8 cellular contexts compared by ENCODE assay signal in the genomic region with DNA sequence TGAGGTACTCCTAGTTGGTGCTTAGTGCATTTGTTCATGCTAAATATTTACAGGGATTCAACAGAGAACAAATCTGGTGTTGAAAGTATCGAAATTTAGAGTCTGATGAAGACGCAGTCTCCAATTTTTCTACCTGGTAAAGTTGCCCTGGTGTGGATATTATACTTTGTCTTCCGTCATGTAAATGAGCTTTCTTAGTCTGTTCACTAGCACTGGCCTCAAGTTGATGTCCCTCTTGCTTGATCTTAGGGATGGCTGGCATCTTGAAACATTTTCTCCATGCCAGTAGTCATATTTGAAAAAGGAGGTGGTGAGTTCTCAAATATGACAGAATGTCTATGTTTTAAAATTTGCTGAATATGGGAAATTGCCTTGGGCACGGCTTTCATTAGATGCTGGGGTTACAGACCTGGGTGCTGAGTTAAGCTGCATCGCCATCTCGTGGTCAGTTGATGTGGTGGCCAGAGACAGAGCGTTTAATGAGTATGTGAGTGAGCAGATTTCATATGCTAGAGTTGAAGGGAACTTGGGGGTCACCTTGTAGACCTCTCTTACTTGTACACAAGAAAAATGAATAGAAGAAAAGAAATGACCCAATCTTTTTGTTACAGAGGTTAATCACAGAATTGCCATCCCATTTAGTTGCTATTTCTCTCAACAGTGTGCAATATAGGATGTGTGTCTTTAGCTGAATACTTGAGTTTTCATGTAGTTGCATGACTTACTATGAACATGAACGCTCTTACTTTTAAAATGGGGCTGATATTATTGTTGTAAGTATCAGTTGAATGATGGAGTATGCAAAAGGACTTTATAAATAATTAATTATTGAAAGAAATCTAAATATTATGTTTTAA.
DNase-seq lines count a peak whose midpoint lies in the region; ATAC-seq and TF ChIP-seq lines count a peak whose summit lies in the region.

No MANE protein-coding gene starts in this region.

- H3K9me3 ChIP-seq in adrenal gland (replicated peaks in 1 of 3) (no peaks in the 10 kb centered on the region), heart left ventricle (no peaks in the 10 kb centered on the region), prostate gland (no peaks in the 10 kb centered on the region)

- TF ChIP-seq EP300 in Ishikawa (IDR thresholded peaks at IDR 0.05; ENCODE audit: borderline replicate concordance): no peak

- peak; percentile 85 for ATAC-seq in GM21737 (IDR thresholded peaks at IDR 0.05; ENCODE audit: unreplicated experiment)
- peak; percentile 71 to 96 (median 90) for ATAC-seq in heart left ventricle

- H3K4me1 ChIP-seq in adrenal gland (replicated peaks in 1 of 2): no peaks in the 10 kb centered on the region
- no peaks in the 10 kb centered on the region for H3K4me1 ChIP-seq in heart left ventricle
- H3K4me1 ChIP-seq in prostate gland (replicated peaks): no peaks in the 10 kb centered on the region

- no peak for TF ChIP-seq POLR2A in adrenal gland (IDR thresholded peaks at IDR 0.05)
- TF ChIP-seq POLR2A in heart left ventricle (IDR thresholded peaks at IDR 0.05): no peak
- no peak for TF ChIP-seq POLR2A in prostate gland (IDR thresholded peaks at IDR 0.05)

- TF ChIP-seq CTCF in GM10248 (IDR thresholded peaks at IDR 0.05; ENCODE audit: control extremely low read depth, extremely low read depth, low read depth, missing control alignments): peak; percentile 81
- TF ChIP-seq CTCF in adrenal gland (IDR thresholded peaks at IDR 0.05): peak; percentile 68 to 86 (median 80)
- peak; percentile 59 to 89 (median 78) for TF ChIP-seq CTCF in heart left ventricle (IDR thresholded peaks at IDR 0.05)
- TF ChIP-seq CTCF in prostate gland (IDR thresholded peaks at IDR 0.05): peak; percentile 58 to 81 (median 74)

- 21 to 32% (median 27%) methylated on average over 8 of the region's 8 CpGs for WGBS in adrenal gland, 4 donors
- 30 to 35% (median 31%) methylated on average over 8 of the region's 8 CpGs for WGBS in heart left ventricle, 4 donors
- 30% methylated on average over 8 of the region's 8 CpGs for WGBS in prostate gland

- H3K4me3 ChIP-seq in adrenal gland (no peak overlapping the region), heart left ventricle (no peak overlapping the region), prostate gland (no peak overlapping the region)

- no peaks in the 10 kb centered on the region for H3K27me3 ChIP-seq in adrenal gland
- H3K27me3 ChIP-seq in heart left ventricle: no peaks in the 10 kb centered on the region
- no peaks in the 10 kb centered on the region for H3K27me3 ChIP-seq in prostate gland (replicated peaks; ENCODE audit: insufficient read depth)

- TF ChIP-seq RAD21 in Ishikawa (IDR thresholded peaks at IDR 0.05; ENCODE audit: low read depth): peak; percentile 78

- POLR2A ChIA-PET in GM10248 (lab: Yijun Ruan, JAX): no interaction called here

- DNase-seq in GM10248 (ENCODE audit: extremely low spot score) (peak; percentile 16), RKO (ENCODE audit: low spot score) (peak; percentile 63), adrenal gland (peak; percentile 61 to 91 (median 75)), heart left ventricle (peak; percentile 43 to 67 (median 61)), prostate gland (ENCODE audit: low spot score) (peak; percentile 62), 8988T (no peak)

- H3K27ac ChIP-seq in adrenal gland (no peak overlapping the region), heart left ventricle (no peak overlapping the region), prostate gland (no peak overlapping the region)

- CTCF ChIA-PET in GM10248 (lab: Yijun Ruan, JAX): interaction anchor here (0.5 to 1.9 kb wide), 18 partner anchors 9 to 1290 kb away, joined by 3 to 10 read pairs (median 4); no protein-coding TSS in a partner anchor

- intact Hi-C loops in adrenal gland (cut with DNase I): loop anchor here (5.0 kb wide), 2 partner anchors 373 to 383 kb away; no protein-coding TSS in a partner anchor
- intact Hi-C loops in heart left ventricle (cut with DNase I): loop anchor here in 9 of 10 donors (1.0 to 10.0 kb wide), 5 partner anchors 181 to 1297 kb away; no protein-coding TSS in a partner anchor
- intact Hi-C loops in prostate gland (cut with DNase I): loop anchor here (5.0 kb wide), 2 partner anchors 178 to 378 kb away; no protein-coding TSS in a partner anchor

- H3K36me3 ChIP-seq in adrenal gland (replicated peaks in 1 of 2): no peaks in the 10 kb centered on the region
- no peaks in the 10 kb centered on the region for H3K36me3 ChIP-seq in heart left ventricle
- H3K36me3 ChIP-seq in prostate gland: no peaks in the 10 kb centered on the region

TF ChIP-seq in Ishikawa, 13 proteins besides CTCF, POLR2A, EP300 and RAD21:
- no peak for TF ChIP-seq TAF1 (IDR thresholded peaks at IDR 0.05; ENCODE audit: low read depth)
- TF ChIP-seq NFIC (IDR thresholded peaks at IDR 0.05): no peak
- TF ChIP-seq FOXM1 (IDR thresholded peaks at IDR 0.05; ENCODE audit: borderline replicate concordance, low read depth): no peak
- no peak for TF ChIP-seq EGR1 (IDR thresholded peaks at IDR 0.05)
- TF ChIP-seq, protein P1, sequence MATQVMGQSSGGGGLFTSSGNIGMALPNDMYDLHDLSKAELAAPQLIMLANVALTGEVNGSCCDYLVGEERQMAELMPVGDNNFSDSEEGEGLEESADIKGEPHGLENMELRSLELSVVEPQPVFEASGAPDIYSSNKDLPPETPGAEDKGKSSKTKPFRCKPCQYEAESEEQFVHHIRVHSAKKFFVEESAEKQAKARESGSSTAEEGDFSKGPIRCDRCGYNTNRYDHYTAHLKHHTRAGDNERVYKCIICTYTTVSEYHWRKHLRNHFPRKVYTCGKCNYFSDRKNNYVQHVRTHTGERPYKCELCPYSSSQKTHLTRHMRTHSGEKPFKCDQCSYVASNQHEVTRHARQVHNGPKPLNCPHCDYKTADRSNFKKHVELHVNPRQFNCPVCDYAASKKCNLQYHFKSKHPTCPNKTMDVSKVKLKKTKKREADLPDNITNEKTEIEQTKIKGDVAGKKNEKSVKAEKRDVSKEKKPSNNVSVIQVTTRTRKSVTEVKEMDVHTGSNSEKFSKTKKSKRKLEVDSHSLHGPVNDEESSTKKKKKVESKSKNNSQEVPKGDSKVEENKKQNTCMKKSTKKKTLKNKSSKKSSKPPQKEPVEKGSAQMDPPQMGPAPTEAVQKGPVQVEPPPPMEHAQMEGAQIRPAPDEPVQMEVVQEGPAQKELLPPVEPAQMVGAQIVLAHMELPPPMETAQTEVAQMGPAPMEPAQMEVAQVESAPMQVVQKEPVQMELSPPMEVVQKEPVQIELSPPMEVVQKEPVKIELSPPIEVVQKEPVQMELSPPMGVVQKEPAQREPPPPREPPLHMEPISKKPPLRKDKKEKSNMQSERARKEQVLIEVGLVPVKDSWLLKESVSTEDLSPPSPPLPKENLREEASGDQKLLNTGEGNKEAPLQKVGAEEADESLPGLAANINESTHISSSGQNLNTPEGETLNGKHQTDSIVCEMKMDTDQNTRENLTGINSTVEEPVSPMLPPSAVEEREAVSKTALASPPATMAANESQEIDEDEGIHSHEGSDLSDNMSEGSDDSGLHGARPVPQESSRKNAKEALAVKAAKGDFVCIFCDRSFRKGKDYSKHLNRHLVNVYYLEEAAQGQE (IDR thresholded peaks at IDR 0.05; ENCODE audit: low read depth): no peak
- TF ChIP-seq TCF12 (IDR thresholded peaks at IDR 0.05; ENCODE audit: low read depth): no peak
- no peak for TF ChIP-seq YY1 (IDR thresholded peaks at IDR 0.05; ENCODE audit: low read depth)
- no peak for TF ChIP-seq CREB1 (IDR thresholded peaks at IDR 0.05; ENCODE audit: low read depth)
- no peak for TF ChIP-seq TEAD4 (IDR thresholded peaks at IDR 0.05)
- no peak for TF ChIP-seq CEBPB (IDR thresholded peaks at IDR 0.05)
- TF ChIP-seq, protein P2, sequence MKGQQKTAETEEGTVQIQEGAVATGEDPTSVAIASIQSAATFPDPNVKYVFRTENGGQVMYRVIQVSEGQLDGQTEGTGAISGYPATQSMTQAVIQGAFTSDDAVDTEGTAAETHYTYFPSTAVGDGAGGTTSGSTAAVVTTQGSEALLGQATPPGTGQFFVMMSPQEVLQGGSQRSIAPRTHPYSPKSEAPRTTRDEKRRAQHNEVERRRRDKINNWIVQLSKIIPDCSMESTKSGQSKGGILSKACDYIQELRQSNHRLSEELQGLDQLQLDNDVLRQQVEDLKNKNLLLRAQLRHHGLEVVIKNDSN (IDR thresholded peaks at IDR 0.05): no peak
- no peak for TF ChIP-seq MAX (IDR thresholded peaks at IDR 0.05)
- TF ChIP-seq ZBTB7A (IDR thresholded peaks at IDR 0.05; ENCODE audit: low read depth): no peak
TF ChIP-seq in Ishikawa: peak in this region for 0.
